ENCODE assay signal across 9 cellular contexts in genomic region chr6:36962874-36963273, GRCh38. TPM values are rescaled to one million over a fixed set of nuclear protein-coding genes. Genes with fewer than 3 reads are reported as not detected.
DNase-seq lines count a peak whose midpoint lies in the region; ATAC-seq and TF ChIP-seq lines count a peak whose summit lies in the region.
"Had no signal": no experiment of that assay in that cellular context is flagged by ENCODE, and none has a peak within 500 bp of the region (broad histone marks: within the 10 kb centered on the region; RNA-seq: fewer than 3 reads in every experiment).

No MANE protein-coding gene starts in this region.

- peak overlapping the region; percentile 32 for H3K4me2 ChIP-seq in SU-DHL-6 (ENCODE audit: low read depth, low read length, poor library complexity, severe bottlenecking)

- peak overlapping the region; percentile 47 to 96 for H3K27ac Mint-ChIP-seq in activated naive CD4-positive, alpha-beta T cell treated with anti-CD3 and anti-CD28 coated beads, Interleukin-2, amount 50 U/mL, for 72 hours

- peaks cover 0 to 1% of the 10 kb centered on the region in 2 donors for H3K36me3 Mint-ChIP-seq in activated naive CD4-positive, alpha-beta T cell treated with anti-CD3 and anti-CD28 coated beads, Interleukin-2, amount 50 U/mL, for 72 hours

- peak; percentile 55 to 81 for ATAC-seq in activated naive CD4-positive, alpha-beta T cell treated with anti-CD3 and anti-CD28 coated beads, Interleukin-2, amount 50 U/mL, for 72 hours

- no peak overlapping the region for H3K4me3 ChIP-seq in SU-DHL-6 (ENCODE audit: insufficient read depth, low read length, poor library complexity, severe bottlenecking)
- H3K4me3 ChIP-seq: upper lobe of left lung had no signal

- DNase-seq in NCI-H1436 (lab: John Stamatoyannopoulos, UW) (peak; percentile 0), NCI-H1436 treated with DMSO at 0.1 percent for 48 hours (lab: John Stamatoyannopoulos, UW) (no peak), hepatic stellate cell (ENCODE audit: low spot score) (peak; percentile 76), NCI-H1930 (lab: John Stamatoyannopoulos, UW) (no peak), NCI-H1105 (lab: John Stamatoyannopoulos, UW) (no peak)
- DNase-seq in activated naive CD4-positive, alpha-beta T cell treated with anti-CD3 and anti-CD28 coated beads, Interleukin-2, amount 50 U/mL, for 72 hours (ENCODE audit: low spot score in 2 of 2): peak in 1 of 2 donors; percentile 79
- DNase-seq in stimulated activated CD4-positive, alpha-beta T cell treated with anti-CD3 and anti-CD28 coated beads, Interleukin-15, amount 100 ng/mL, for 48 hours (ENCODE audit: low read depth in 2 of 2): peak; percentile 31 to 72

- peak overlapping the region; percentile 5; the same call in 1 of the 2 replicates for H3K9ac ChIP-seq in SU-DHL-6 (ENCODE audit: low read length)

- no peaks in the 10 kb centered on the region for H4K20me1 ChIP-seq in SU-DHL-6 (ENCODE audit: low read depth, low read length)

- no peak overlapping the region for H3K27ac ChIP-seq in SU-DHL-6 (ENCODE audit: low read depth, low read length)

- H3K9me3 Mint-ChIP-seq in activated naive CD4-positive, alpha-beta T cell treated with anti-CD3 and anti-CD28 coated beads, Interleukin-2, amount 50 U/mL, for 72 hours: no peaks in the 10 kb centered on the region

- H3F3A ChIP-seq in SU-DHL-6 (ENCODE audit: insufficient read depth): peaks cover 16% of the 10 kb centered on the region

- no peaks in the 10 kb centered on the region for H3K36me3 ChIP-seq in SU-DHL-6 (ENCODE audit: low read length)

- H3K27me3 ChIP-seq in SU-DHL-6 (ENCODE audit: low read length): no peaks in the 10 kb centered on the region
- H3K27me3 ChIP-seq: upper lobe of left lung had no signal

- TF ChIP-seq CTCF in SU-DHL-6 (IDR thresholded peaks at IDR 0.05; ENCODE audit: insufficient read depth, low read length, poor library complexity, severe bottlenecking): no peak

- no peaks in the 10 kb centered on the region for H3K79me2 ChIP-seq in SU-DHL-6 (ENCODE audit: insufficient read depth, low read length)

- peak overlapping the region; percentile 23 for H2AFZ ChIP-seq in SU-DHL-6 (ENCODE audit: low read depth, low read length, severe bottlenecking)

- H3K9me2 ChIP-seq in SU-DHL-6 (replicated peaks; ENCODE audit: insufficient read depth, low read length): no peaks in the 10 kb centered on the region

- no peaks in the 10 kb centered on the region for H3K9me3 ChIP-seq in SU-DHL-6 (ENCODE audit: insufficient read depth, low read length)
- H3K9me3 ChIP-seq: upper lobe of left lung had no signal

RNA-seq across cellular contexts. Expression of gene PI16, which starts 8.3 kb away (rescaled TPM):
- 1 to 10 TPM in 1 of 2 donors, under 1 TPM in 1; 0.30 to 1.7 TPM for total RNA-seq in activated naive CD4-positive, alpha-beta T cell treated with anti-CD3 and anti-CD28 coated beads, Interleukin-2, amount 50 U/mL, for 72 hours

RNA-seq across cellular contexts. Expression of gene MTCH1, which starts 23.1 kb away (rescaled TPM):
- 100 to 1,000 TPM; 129 to 139 TPM for total RNA-seq in activated naive CD4-positive, alpha-beta T cell treated with anti-CD3 and anti-CD28 coated beads, Interleukin-2, amount 50 U/mL, for 72 hours

RNA-seq across cellular contexts. Expression of gene FGD2, which starts 42.6 kb away (rescaled TPM):
- total RNA-seq in activated naive CD4-positive, alpha-beta T cell treated with anti-CD3 and anti-CD28 coated beads, Interleukin-2, amount 50 U/mL, for 72 hours: 1 to 10 TPM; 1.3 to 2.4 TPM

Comparison
In these comparisons a context has a peak if more than half of its experiments do, and no peak if none do; other contexts are left out.
1. DNase-seq: peak in NCI-H1436 (single experiment), hepatic stellate cell (single experiment) and stimulated activated CD4-positive, alpha-beta T cell treated with anti-CD3 and anti-CD28 coated beads, Interleukin-15, amount 100 ng/mL, for 48 hours (2 of 2); none in NCI-H1436 treated with DMSO at 0.1 percent for 48 hours (single experiment), NCI-H1930 (0 of 2) and NCI-H1105 (single experiment).